In the genomic region with DNA sequence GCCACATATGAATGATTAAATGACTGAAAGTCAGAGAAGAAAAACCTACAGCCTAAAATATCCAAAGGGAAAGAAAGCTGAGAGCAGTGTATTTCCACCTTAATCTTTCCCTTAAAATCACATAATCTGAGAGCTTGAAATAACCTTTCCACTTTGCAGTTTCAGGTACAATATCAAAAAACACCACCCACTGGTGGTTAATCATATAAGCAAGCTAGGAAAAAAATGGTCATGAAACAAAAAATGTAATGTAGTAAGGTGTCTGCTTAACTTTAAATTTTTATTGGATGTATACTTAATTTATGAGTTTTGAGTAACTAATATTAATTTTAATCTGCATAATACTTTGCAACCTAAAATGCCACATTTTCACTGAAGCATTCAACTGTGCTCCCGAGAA, we compare ENCODE assay signal across 19 cellular contexts. TPM values are rescaled to one million over a fixed set of nuclear protein-coding genes. Genes with fewer than 3 reads are reported as not detected.
DNase-seq lines count a peak whose midpoint lies in the region; ATAC-seq, FAIRE-seq and TF ChIP-seq lines count a peak whose summit lies in the region.
"Had no signal": no experiment of that assay in that cellular context is flagged by ENCODE, and none has a peak within 500 bp of the region (broad histone marks: within the 10 kb centered on the region; RNA-seq: fewer than 3 reads in every experiment).

No MANE protein-coding gene starts in this region.

- no peak overlapping the region for H2AFZ ChIP-seq in OCI-LY3 (ENCODE audit: low read depth, low read length)
- H2AFZ ChIP-seq in osteoblast (ENCODE audit: low read length) = no peak overlapping the region

- no peak overlapping the region for H3K27ac ChIP-seq in OCI-LY3 (ENCODE audit: low read length)
- no peak overlapping the region for H3K27ac ChIP-seq in osteoblast (ENCODE audit: low read depth, low read length)
- no peak overlapping the region for H3K27ac ChIP-seq in substantia nigra (ENCODE audit: low read depth, low read length, poor library complexity, severe bottlenecking)
- H3K27ac ChIP-seq: epithelial cell of prostate had no signal

- H3K9ac ChIP-seq in OCI-LY3 (ENCODE audit: low read length) = no peak overlapping the region

- no peaks in the 10 kb centered on the region for H3K36me3 ChIP-seq in OCI-LY3 (replicated peaks; ENCODE audit: low read depth, low read length)
- H3K36me3 ChIP-seq in osteoblast (ENCODE audit: insufficient read depth, low read length) = no peaks in the 10 kb centered on the region
- H3K36me3 ChIP-seq: upper lobe of left lung, WERI-Rb-1 had no signal

- no peaks in the 10 kb centered on the region for H4K20me1 ChIP-seq in OCI-LY3 (ENCODE audit: insufficient read depth, low read length)
- peaks cover 2% of the 10 kb centered on the region for H4K20me1 ChIP-seq in osteoblast (ENCODE audit: insufficient read depth, low read length)

- no peak overlapping the region for H3K4me3 ChIP-seq in OCI-LY3 (ENCODE audit: low read length)
- no peak overlapping the region for H3K4me3 ChIP-seq in osteoblast (ENCODE audit: insufficient read depth, low read length)
- H3K4me3 ChIP-seq: upper lobe of left lung had no signal

- H3K4me1 ChIP-seq in OCI-LY3 (ENCODE audit: low read length) = no peaks in the 10 kb centered on the region
- peaks cover 27% of the 10 kb centered on the region for H3K4me1 ChIP-seq in osteoblast (ENCODE audit: insufficient read depth, low read length)

- FAIRE-seq in endometrium (lab: Jason Lieb, UNC) (peak; percentile 57), RCC 7860 (lab: Jason Lieb, UNC) (no peak)
- FAIRE-seq: G401.6 had no signal

- H3K27me3 ChIP-seq in OCI-LY3 (ENCODE audit: low read depth, low read length) (no peaks in the 10 kb centered on the region), osteoblast (ENCODE audit: insufficient read depth, low read length) (no peaks in the 10 kb centered on the region)

- no peak for ATAC-seq in HG03039 (IDR thresholded peaks at IDR 0.05; ENCODE audit: unreplicated experiment)

- H3K79me2 ChIP-seq in OCI-LY3 (ENCODE audit: low read length) = no peaks in the 10 kb centered on the region
- H3K79me2 ChIP-seq in osteoblast (ENCODE audit: insufficient read depth, low read length) = peaks cover 43% of the 10 kb centered on the region

- H3K9me3 ChIP-seq in OCI-LY3 (ENCODE audit: insufficient read depth, low read length) (no peaks in the 10 kb centered on the region), osteoblast (ENCODE audit: low read depth, low read length) (no peaks in the 10 kb centered on the region)
- H3K9me3 ChIP-seq: upper lobe of left lung had no signal

- TF ChIP-seq CTCF in OCI-LY3 (IDR thresholded peaks at IDR 0.05; ENCODE audit: low read depth, low read length) = peak; percentile 37; the same call in 1 of the 2 replicates
- peak; percentile 20 for TF ChIP-seq CTCF in osteoblast (IDR thresholded peaks at IDR 0.05; ENCODE audit: extremely low read depth, low read depth, low read length)

- no peak overlapping the region for H3K4me2 ChIP-seq in OCI-LY3 (ENCODE audit: low read length)
- H3K4me2 ChIP-seq in osteoblast (ENCODE audit: insufficient read depth, low read length) = no peak overlapping the region

- DNase-seq in DMS 273 (lab: John Stamatoyannopoulos, UW; ENCODE audit: unreplicated experiment) (peak; percentile 2), DMS 273 treated with DMSO at 0.1 percent for 48 hours (lab: John Stamatoyannopoulos, UW) (no peak), osteoblast (ENCODE audit: insufficient read length, low spot score, missing footprints) (peak; percentile 66), RCC 7860 (ENCODE audit: low spot score) (no peak), substantia nigra (lab: John Stamatoyannopoulos, UW) (no peak)
- DNase-seq: 8988T; activated naive CD4-positive, alpha-beta T cell treated with Interleukin-2 at 50 U/mL for 16 hours; CD8-positive, alpha-beta memory T cell; cerebellar nuclear complex; naive B cell; NCI-H1092; NCI-H2227 treated with DMSO at 0.1 percent for 48 hours had no signal

RNA-seq across cellular contexts. Expression of gene PRDM5, which starts 3.2 kb away (rescaled TPM):
- total RNA-seq in osteoblast = 39.4 and 42.4 TPM in 2 replicates

Comparison
In these comparisons a context has a peak if more than half of its experiments do, and no peak if none do; other contexts are left out.
1. DNase-seq: peak in DMS 273 (single experiment) and osteoblast (single experiment); none in DMS 273 treated with DMSO at 0.1 percent for 48 hours (single experiment), RCC 7860 (single experiment) and substantia nigra (0 of 49).